ENCODE assay signal across 1 cellular context in genomic region chr7:101167645-101168411, GRCh38.
TF ChIP-seq lines count a peak whose summit lies in the region.

No MANE protein-coding gene starts in this region.

TF ChIP-seq in HEK293, 187 proteins besides CTCF, POLR2A, EP300 and RAD21 (continued from another document):
- peak; percentile 14; the same call in 1 of the 2 replicates for TF ChIP-seq ZNF629 (tag by site-specific recombination; IDR thresholded peaks at IDR 0.05)
TF ChIP-seq in HEK293: peak in this region for 8.
